8 cellular contexts compared by ENCODE assay signal in the genomic region with DNA sequence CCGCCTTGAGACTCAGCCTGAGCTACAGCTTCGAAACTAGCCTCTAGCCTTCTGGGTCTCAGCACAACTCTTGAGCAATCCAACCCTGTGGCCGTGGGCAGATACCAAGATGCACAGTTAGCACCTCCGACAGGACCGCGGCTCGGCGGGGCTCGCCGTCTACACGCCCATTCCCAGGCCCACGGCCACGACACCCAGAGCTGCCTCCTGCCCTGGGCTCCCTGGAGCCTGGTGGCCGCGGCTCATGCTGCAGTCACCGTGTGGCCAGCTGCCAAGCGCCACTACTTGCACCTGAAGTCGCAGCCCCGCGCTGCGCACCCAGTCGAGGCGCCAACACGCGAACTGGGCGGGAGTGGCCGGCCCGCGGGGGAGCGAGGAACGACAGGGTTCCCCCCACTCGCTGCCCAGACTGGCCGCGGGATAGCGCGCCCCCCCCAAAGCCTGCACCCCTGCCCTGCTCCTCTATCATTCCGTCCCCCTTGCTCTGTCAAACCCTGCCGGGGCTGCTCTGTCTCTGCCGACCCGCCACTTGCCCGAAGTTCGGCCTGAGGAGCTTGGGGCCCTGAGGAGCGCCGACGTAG. TPM values are rescaled to one million over a fixed set of nuclear protein-coding genes. Genes with fewer than 3 reads are reported as not detected.
DNase-seq lines count a peak whose midpoint lies in the region; ATAC-seq lines count a peak whose summit lies in the region.

No MANE protein-coding gene starts in this region.

- peak overlapping the region; percentile 93 to 94 for H3K4me3 ChIP-seq in stomach smooth muscle (ENCODE audit: low read length in 2 of 2)

- POLR2A ChIA-PET in T-cell (lab: Charles Lee): interaction anchor here in 1 of 2 donors (1.5 kb wide), 1 partner anchor 214 kb away, joined by 5 read pairs; no protein-coding TSS in a partner anchor

- no peaks in the 10 kb centered on the region for H3K27me3 Mint-ChIP-seq in T-cell
- H3K27me3 Mint-ChIP-seq in dendritic cell treated with granulocyte-macrophage colony-stimulating factor and Interleukin-4, amounts not matched to agents 40 ng/mL and 50 ng/mL, for 4 days: no peaks in the 10 kb centered on the region

- H3K36me3 Mint-ChIP-seq in T-cell: peaks cover 7% of the 10 kb centered on the region
- H3K36me3 Mint-ChIP-seq in dendritic cell treated with granulocyte-macrophage colony-stimulating factor and Interleukin-4, amounts not matched to agents 40 ng/mL and 50 ng/mL, for 4 days (ENCODE audit: low read depth): peaks cover 40% of the 10 kb centered on the region

- H3K4me1 Mint-ChIP-seq in T-cell: peaks cover 38 to 44% (median 42%) of the 10 kb centered on the region in 3 donors
- peaks cover 38% of the 10 kb centered on the region for H3K4me1 Mint-ChIP-seq in dendritic cell treated with granulocyte-macrophage colony-stimulating factor and Interleukin-4, amounts not matched to agents 40 ng/mL and 50 ng/mL, for 4 days (ENCODE audit: low read depth)

- CTCF ChIA-PET in T-cell (lab: Charles Lee): interaction anchor here in 1 of 2 donors (0.6 to 2.0 kb wide), 8 partner anchors 89 to 258 kb away, joined by 3 to 6 read pairs (median 4); a partner anchor contains a TSS

- peak overlapping the region; percentile 93 for H3K27ac Mint-ChIP-seq in T-cell
- peak overlapping the region; percentile 92 for H3K27ac Mint-ChIP-seq in dendritic cell treated with granulocyte-macrophage colony-stimulating factor and Interleukin-4, amounts not matched to agents 40 ng/mL and 50 ng/mL, for 4 days

- H3K9me3 Mint-ChIP-seq in T-cell: no peaks in the 10 kb centered on the region
- H3K9me3 Mint-ChIP-seq in dendritic cell treated with granulocyte-macrophage colony-stimulating factor and Interleukin-4, amounts not matched to agents 40 ng/mL and 50 ng/mL, for 4 days: no peaks in the 10 kb centered on the region

- H3K9me3 ChIP-seq in stomach smooth muscle (ENCODE audit: control insufficient read depth in 2 of 2, low read length in 2 of 2): no peaks in the 10 kb centered on the region

- peak in 1 of 4 experiments; percentile 1 for ATAC-seq in T-cell (replicated peaks in 1 of 4)

- DNase-seq in activated T-cell treated with anti-CD3 and anti-CD28 coated beads for 1 hour (ENCODE audit: low read depth) (peak; percentile 11), activated T-cell treated with anti-CD3 and anti-CD28 coated beads for 4 hours (no peak), HT-29 (ENCODE audit: low spot score) (peak; percentile 58), T-cell (peak in 13 of 34 experiments; percentile 4 to 29 (median 11)), lung microvascular endothelial cell (ENCODE audit: low read depth in 2 of 2) (peak; percentile 50 to 52), middle frontal gyrus (ENCODE audit: extremely low spot score, low spot score) (no peak)

- peaks cover 28% of the 10 kb centered on the region for H3K4me1 ChIP-seq in stomach smooth muscle (ENCODE audit: control insufficient read depth, insufficient read depth, low read length)

- H3K4me3 Mint-ChIP-seq in T-cell: peak overlapping the region; percentile 95 to 99 (median 96)
- H3K4me3 Mint-ChIP-seq in dendritic cell treated with granulocyte-macrophage colony-stimulating factor and Interleukin-4, amounts not matched to agents 40 ng/mL and 50 ng/mL, for 4 days: peak overlapping the region; percentile 97

- H3K9ac ChIP-seq in stomach smooth muscle (ENCODE audit: low read length in 2 of 2): peak overlapping the region; percentile 77 to 80

- H3K36me3 ChIP-seq in stomach smooth muscle (ENCODE audit: control insufficient read depth in 2 of 2, insufficient read depth in 2 of 2, low read length in 2 of 2): peaks cover 0 to 3% of the 10 kb centered on the region in 2 donors

- intact Hi-C loops in dendritic cell treated with granulocyte-macrophage colony-stimulating factor and Interleukin-4, amounts not matched to agents 40 ng/mL and 50 ng/mL, for 4 days (cut with micrococcal nuclease): loop anchor here (1.0 to 10.0 kb wide), 5 partner anchors 121 to 323 kb away; a partner anchor contains a TSS

- peak overlapping the region; percentile 62 for H3K27ac ChIP-seq in stomach smooth muscle (ENCODE audit: low read length)

- no peaks in the 10 kb centered on the region for H3K27me3 ChIP-seq in stomach smooth muscle (ENCODE audit: control insufficient read depth in 1 of 2, insufficient read depth in 2 of 2, low read length in 2 of 2)

RNA-seq across cellular contexts. Expression of a gene that starts 0.7 kb away (rescaled TPM):
- 17.1 and 19.0 TPM in 2 replicates for total RNA-seq in HT-29 (2014; rRNA removed; shearing (Covaris generic))
- total RNA-seq in T-cell (1 to 10 TPM in 4 of 5 donors, under 1 TPM in 1; 0.84 to 1.8 (median 1.3) TPM), lung microvascular endothelial cell (1.4 and 5.7 TPM in 2 replicates)

RNA-seq across cellular contexts. Expression of a gene that starts 56.9 kb away (rescaled TPM):
- total RNA-seq in HT-29 (2014; rRNA removed; shearing (Covaris generic)): not detected in 2 replicates
- not detected for total RNA-seq in T-cell
- total RNA-seq in lung microvascular endothelial cell: not detected in 2 replicates

Comparison
In these comparisons a context has a peak if more than half of its experiments do, and no peak if none do; other contexts are left out.
1. DNase-seq: peak in activated T-cell treated with anti-CD3 and anti-CD28 coated beads for 1 hour (single experiment), HT-29 (single experiment) and lung microvascular endothelial cell (2 of 2); none in activated T-cell treated with anti-CD3 and anti-CD28 coated beads for 4 hours (single experiment) and middle frontal gyrus (single experiment).